37 cellular contexts compared by ENCODE assay signal in genomic region chr10:128525444-128525843, GRCh38.
"Had no signal": no experiment of that assay in that cellular context is flagged by ENCODE, and none has a peak within 500 bp of the region (broad histone marks: within the 10 kb centered on the region; RNA-seq: fewer than 3 reads in every experiment).

No MANE protein-coding gene starts in this region.

- H3K4me1 ChIP-seq: body of pancreas, breast epithelium had no signal

- H3K27me3 Mint-ChIP-seq: activated B cell treated with CpG ODN at 0.5 μM for 24 hours; activated CD4-positive, alpha-beta memory T cell treated with anti-CD3 and anti-CD28 coated beads for 36 hours; activated CD4-positive, alpha-beta T cell treated with anti-CD3 and anti-CD28 coated beads, Interleukin-2, amount 10 ng/mL, durations not matched to agents 24 days and 14 days; activated naive CD4-positive, alpha-beta T cell treated with anti-CD3 and anti-CD28 coated beads, Interleukin-2, amount 10 ng/mL, durations not matched to agents 7 days and 5 days; activated naive CD8-positive, alpha-beta T cell; activated naive CD8-positive, alpha-beta T cell treated with anti-CD3 and anti-CD28 coated beads, Interleukin-2, amount 10 ng/mL, durations not matched to agents 7 days and 5 days; activated naive CD8-positive, alpha-beta T cell treated with anti-CD3 and anti-CD28 coated beads, Interleukin-2, amount 50 U/mL, for 24 hours; central memory CD8-positive, alpha-beta T cell had no signal

- H3K9me3 Mint-ChIP-seq: activated B cell treated with CpG ODN at 0.5 μM for 24 hours; activated CD4-positive, alpha-beta memory T cell treated with anti-CD3 and anti-CD28 coated beads for 36 hours; activated CD4-positive, alpha-beta T cell treated with anti-CD3 and anti-CD28 coated beads, Interleukin-2, amount 10 ng/mL, durations not matched to agents 24 days and 14 days; activated CD8-positive, alpha-beta T cell treated with anti-CD3 and anti-CD28 coated beads for 36 hours; activated naive CD4-positive, alpha-beta T cell treated with anti-CD3 and anti-CD28 coated beads, Interleukin-2, amount 10 ng/mL, durations not matched to agents 7 days and 5 days; activated naive CD4-positive, alpha-beta T cell treated with anti-CD3 and anti-CD28 coated beads, Interleukin-2, amount 50 U/mL, for 24 hours; activated naive CD8-positive, alpha-beta T cell treated with anti-CD3 and anti-CD28 coated beads, Interleukin-2, amount 10 ng/mL, durations not matched to agents 7 days and 5 days; activated naive CD8-positive, alpha-beta T cell treated with anti-CD3 and anti-CD28 coated beads, Interleukin-2, amount 50 U/mL, for 24 hours; activated T-cell treated with anti-CD3 and anti-CD28 coated beads, Interleukin-2, amount 50 U/mL, for 4 hours; activated T-cell treated with anti-CD3 and anti-CD28 coated beads, Interleukin-2, amount 50 U/mL, for 72 hours; activated T-helper 1 cell treated with anti-CD3 and anti-CD28 coated beads, Interleukin-12 subunit alpha, Interleukin-12 subunit beta, Interleukin-2, Interleukin-4 antibody, amounts not matched to agents 30 ng/mL and 10 ng/mL and 1 ng/mL, durations not matched to agents 14 hours and 24 hours and 36 hours; activated T-helper 17 cell treated with anti-CD3 and anti-CD28 coated beads, Interleukin-2, amount 50 U/mL, for 72 hours; T-helper 1 cell treated with Interleukin-12 subunit alpha and Interleukin-12 subunit beta and Interleukin-4 antibody, amounts not matched to agents 30 μg/mL and 1 μg/mL, for 36 hours; T-helper 2 cell treated with Interferon-gamma antibody and Interleukin-4, amounts not matched to agents 5 μg/mL and 100 μg/mL, for 36 hours had no signal

- H3K4me3 ChIP-seq: body of pancreas, breast epithelium, cardiac muscle cell had no signal

- ATAC-seq: activated CD8-positive, alpha-beta T cell treated with anti-CD3 and anti-CD28 coated beads for 36 hours; activated naive CD8-positive, alpha-beta T cell treated with anti-CD3 and anti-CD28 coated beads, Interleukin-2, amount 50 U/mL, for 24 hours; activated T-cell treated with anti-CD3 and anti-CD28 coated beads, Interleukin-2, amount 50 U/mL, for 4 hours; activated T-cell treated with anti-CD3 and anti-CD28 coated beads, Interleukin-2, amount 50 U/mL, for 72 hours; activated T-helper 17 cell treated with anti-CD3 and anti-CD28 coated beads, Interleukin-2, amount 50 U/mL, for 72 hours; body of pancreas had no signal

- H3K27me3 ChIP-seq: body of pancreas, brain microvascular endothelial cell, cardiac muscle cell had no signal

- H3K9me3 ChIP-seq: body of pancreas had no signal

- H3K36me3 ChIP-seq: brain microvascular endothelial cell, breast epithelium, cardiac muscle cell had no signal

- H3K27ac ChIP-seq: body of pancreas, brain microvascular endothelial cell, breast epithelium, cardiac muscle cell, VCaP had no signal

- H3K4me1 Mint-ChIP-seq: activated B cell treated with CpG ODN at 0.5 μM for 24 hours; activated CD4-positive, alpha-beta T cell treated with anti-CD3 and anti-CD28 coated beads, Interleukin-2, amount 10 ng/mL, durations not matched to agents 24 days and 14 days; activated naive CD4-positive, alpha-beta T cell treated with anti-CD3 and anti-CD28 coated beads, Interleukin-2, amount 10 ng/mL, durations not matched to agents 7 days and 5 days; activated naive CD4-positive, alpha-beta T cell treated with anti-CD3 and anti-CD28 coated beads, Interleukin-2, amount 50 U/mL, for 24 hours; activated naive CD8-positive, alpha-beta T cell treated with anti-CD3 and anti-CD28 coated beads, Interleukin-2, amount 10 ng/mL, durations not matched to agents 7 days and 5 days; activated naive CD8-positive, alpha-beta T cell treated with anti-CD3 and anti-CD28 coated beads, Interleukin-2, amount 50 U/mL, for 24 hours; activated T-helper 17 cell treated with anti-CD3 and anti-CD28 coated beads, Interleukin-2, amount 50 U/mL, for 72 hours; central memory CD8-positive, alpha-beta T cell had no signal

- H3K4me3 Mint-ChIP-seq: activated B cell treated with CpG ODN at 0.5 μM for 24 hours; activated CD4-positive, alpha-beta memory T cell treated with anti-CD3 and anti-CD28 coated beads for 36 hours; activated CD4-positive, alpha-beta T cell treated with anti-CD3 and anti-CD28 coated beads, Interleukin-2, amount 10 ng/mL, durations not matched to agents 24 days and 14 days; activated CD8-positive, alpha-beta T cell treated with anti-CD3 and anti-CD28 coated beads for 36 hours; activated naive CD4-positive, alpha-beta T cell treated with anti-CD3 and anti-CD28 coated beads, Interleukin-2, amount 10 ng/mL, durations not matched to agents 7 days and 5 days; activated naive CD4-positive, alpha-beta T cell treated with anti-CD3 and anti-CD28 coated beads, Interleukin-2, amount 50 U/mL, for 24 hours; activated naive CD8-positive, alpha-beta T cell; activated naive CD8-positive, alpha-beta T cell treated with anti-CD3 and anti-CD28 coated beads, Interleukin-2, amount 10 ng/mL, durations not matched to agents 7 days and 5 days; activated naive CD8-positive, alpha-beta T cell treated with anti-CD3 and anti-CD28 coated beads, Interleukin-2, amount 50 U/mL, for 24 hours; activated T-cell treated with anti-CD3 and anti-CD28 coated beads, Interleukin-2, amount 50 U/mL, for 4 hours; activated T-cell treated with anti-CD3 and anti-CD28 coated beads, Interleukin-2, amount 50 U/mL, for 72 hours; activated T-helper 1 cell treated with anti-CD3 and anti-CD28 coated beads, Interleukin-12 subunit alpha, Interleukin-12 subunit beta, Interleukin-2, Interleukin-4 antibody, amounts not matched to agents 30 ng/mL and 10 ng/mL and 1 ng/mL, durations not matched to agents 14 hours and 24 hours and 36 hours; activated T-helper 17 cell treated with anti-CD3 and anti-CD28 coated beads, Interleukin-2, amount 50 U/mL, for 72 hours; central memory CD8-positive, alpha-beta T cell; T-helper 1 cell treated with Interleukin-12 subunit alpha and Interleukin-12 subunit beta and Interleukin-4 antibody, amounts not matched to agents 30 μg/mL and 1 μg/mL, for 36 hours; T-helper 2 cell treated with Interferon-gamma antibody and Interleukin-4, amounts not matched to agents 5 μg/mL and 100 μg/mL, for 36 hours had no signal

- H3K27ac Mint-ChIP-seq: activated B cell treated with CpG ODN at 0.5 μM for 24 hours; activated CD4-positive, alpha-beta memory T cell treated with anti-CD3 and anti-CD28 coated beads for 36 hours; activated CD4-positive, alpha-beta T cell treated with anti-CD3 and anti-CD28 coated beads, Interleukin-2, amount 10 ng/mL, durations not matched to agents 24 days and 14 days; activated CD8-positive, alpha-beta T cell treated with anti-CD3 and anti-CD28 coated beads for 36 hours; activated naive CD4-positive, alpha-beta T cell treated with anti-CD3 and anti-CD28 coated beads, Interleukin-2, amount 10 ng/mL, durations not matched to agents 7 days and 5 days; activated naive CD4-positive, alpha-beta T cell treated with anti-CD3 and anti-CD28 coated beads, Interleukin-2, amount 50 U/mL, for 24 hours; activated naive CD8-positive, alpha-beta T cell; activated naive CD8-positive, alpha-beta T cell treated with anti-CD3 and anti-CD28 coated beads, Interleukin-2, amount 10 ng/mL, durations not matched to agents 7 days and 5 days; activated naive CD8-positive, alpha-beta T cell treated with anti-CD3 and anti-CD28 coated beads, Interleukin-2, amount 50 U/mL, for 24 hours; activated T-cell treated with anti-CD3 and anti-CD28 coated beads, Interleukin-2, amount 50 U/mL, for 72 hours; activated T-helper 1 cell treated with anti-CD3 and anti-CD28 coated beads, Interleukin-12 subunit alpha, Interleukin-12 subunit beta, Interleukin-2, Interleukin-4 antibody, amounts not matched to agents 30 ng/mL and 10 ng/mL and 1 ng/mL, durations not matched to agents 14 hours and 24 hours and 36 hours; activated T-helper 17 cell treated with anti-CD3 and anti-CD28 coated beads, Interleukin-2, amount 50 U/mL, for 72 hours; T-helper 1 cell treated with Interleukin-12 subunit alpha and Interleukin-12 subunit beta and Interleukin-4 antibody, amounts not matched to agents 30 μg/mL and 1 μg/mL, for 36 hours; T-helper 2 cell treated with Interferon-gamma antibody and Interleukin-4, amounts not matched to agents 5 μg/mL and 100 μg/mL, for 36 hours had no signal

- DNase-seq: activated B cell treated with CpG ODN at 0.5 μM for 24 hours; activated CD4-positive, alpha-beta memory T cell treated with anti-CD3 and anti-CD28 coated beads for 36 hours; activated CD4-positive, alpha-beta T cell treated with anti-CD3 and anti-CD28 coated beads for 4 hours; activated CD4-positive, alpha-beta T cell treated with anti-CD3 and anti-CD28 coated beads, Interleukin-2, amount 10 ng/mL, durations not matched to agents 24 days and 14 days; activated CD4-positive, alpha-beta T cell treated with anti-CD3 and anti-CD28 coated beads, Interleukin-2, amount 50 U/mL, for 1 hour; activated CD4-positive, alpha-beta T cell treated with anti-CD3 and anti-CD28 coated beads, Interleukin-2, amount 50 U/mL, for 4 hours; activated CD4-positive, CD25-positive, alpha-beta regulatory T cell treated with anti-CD3 and anti-CD28 coated beads, Interleukin-2, amount 50 U/mL, for 72 hours; activated CD8-positive, alpha-beta memory T cell treated with anti-CD3 and anti-CD28 coated beads, Interleukin-2, amount 50 U/mL, for 4 hours; activated CD8-positive, alpha-beta T cell treated with anti-CD3 and anti-CD28 coated beads for 36 hours; activated effector memory CD4-positive, alpha-beta T cell treated with anti-CD3 and anti-CD28 coated beads, Interleukin-2, amount 50 U/mL, for 16 hours; activated naive CD4-positive, alpha-beta T cell treated with anti-CD3 and anti-CD28 coated beads, Interleukin-2, amount 10 ng/mL, durations not matched to agents 7 days and 5 days; activated naive CD4-positive, alpha-beta T cell treated with Interleukin-2 at 50 U/mL for 16 hours; activated naive CD8-positive, alpha-beta T cell treated with anti-CD3 and anti-CD28 coated beads, Interleukin-2, amount 10 ng/mL, durations not matched to agents 7 days and 5 days; activated naive CD8-positive, alpha-beta T cell treated with anti-CD3 and anti-CD28 coated beads, Interleukin-2, amount 50 U/mL, for 24 hours; activated T-cell treated with anti-CD3 and anti-CD28 coated beads for 4 hours; activated T-cell treated with anti-CD3 and anti-CD28 coated beads, Interleukin-2, amount 50 U/mL, for 1 hour; activated T-cell treated with anti-CD3 and anti-CD28 coated beads, Interleukin-2, amount 50 U/mL, for 4 hours; activated T-cell treated with anti-CD3 and anti-CD28 coated beads, Interleukin-2, amount 50 U/mL, for 72 hours; aorta; body of pancreas; brain microvascular endothelial cell; caudate nucleus; cerebellar nuclear complex; SW 1271; T-helper 1 cell; T-helper 2 cell; T-helper 9 cell had no signal
